Comparison of ENCODE assay signal across 8 cellular contexts in the genomic region with DNA sequence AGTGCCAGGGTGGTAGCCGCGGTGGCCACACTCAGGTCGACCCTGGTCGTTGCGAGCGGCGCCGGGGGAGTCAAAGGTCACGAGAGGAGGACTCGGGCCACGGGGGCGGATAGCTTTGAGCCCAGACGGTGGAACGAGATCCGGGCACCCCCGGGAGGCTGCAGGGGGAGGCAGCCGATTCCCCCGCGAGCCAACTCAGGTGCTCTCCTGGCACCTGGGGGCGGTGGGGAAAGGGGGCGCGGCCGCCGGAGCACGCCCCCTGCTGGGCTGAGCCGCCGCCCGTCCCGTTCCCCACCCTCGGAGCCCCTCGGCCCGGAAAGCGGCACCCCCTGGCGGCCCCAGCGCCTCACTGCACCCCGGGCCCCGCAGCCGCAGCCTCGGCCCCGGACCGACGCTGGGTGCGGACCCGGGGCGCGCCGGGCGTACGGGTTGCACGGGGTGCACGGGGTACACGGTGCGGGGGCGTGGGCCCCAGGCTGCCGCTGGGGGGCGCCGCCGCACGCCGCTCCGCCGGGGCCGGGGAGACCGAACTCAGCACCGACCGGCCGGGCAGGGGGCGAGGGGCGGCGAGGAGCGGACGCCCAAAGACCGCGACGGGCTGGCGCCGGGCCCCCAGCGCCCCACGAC. TPM values are rescaled to one million over a fixed set of nuclear protein-coding genes. Genes with fewer than 3 reads are reported as not detected.
DNase-seq lines count a peak whose midpoint lies in the region; ATAC-seq, FAIRE-seq and TF ChIP-seq lines count a peak whose summit lies in the region.

No MANE protein-coding gene starts in this region.

- CTCF ChIA-PET in activated B cell treated with CpG ODN at 0.5 μM for 24 hours (lab: Charles Lee) = interaction anchor here (1.0 to 1.9 kb wide), 8 partner anchors 11 to 103 kb away, joined by 3 to 19 read pairs (median 6); partner anchors contain the start of genes FBXO24 and LRCH4

- H3K36me3 ChIP-seq in bronchial epithelial cell (ENCODE audit: control insufficient read depth, insufficient read depth, low read length) = no peaks in the 10 kb centered on the region
- no peaks in the 10 kb centered on the region for H3K36me3 ChIP-seq in keratinocyte (ENCODE audit: control insufficient read depth in 2 of 2, extremely low read depth in 1 of 2, insufficient read depth in 2 of 2, low read length in 2 of 2)

- dilution Hi-C loops in keratinocyte (cut with MboI; ENCODE audit: extremely low pct_ligation_motif_present, low sequenced_read_pairs) = no loop called here

- peak; percentile 80 for DNase-seq in DMS53 (lab: John Stamatoyannopoulos, UW)
- DNase-seq in M059J (ENCODE audit: low read depth) = peak; percentile 41
- DNase-seq in activated B cell treated with CpG ODN at 0.5 μM for 24 hours = peak; percentile 90
- DNase-seq in bronchial epithelial cell (ENCODE audit: low read depth) = no peak
- DNase-seq in keratinocyte (ENCODE audit: low read depth, low spot score) = no peak
- peak; percentile 73 to 83 for DNase-seq in stimulated activated CD4-positive, alpha-beta T cell treated with anti-CD3 and anti-CD28 coated beads, Interleukin-15, amount 100 ng/mL, for 1 hour (ENCODE audit: low read depth in 1 of 2, low spot score in 1 of 2)
- DNase-seq in H4 (ENCODE audit: low spot score) = no peak

- FAIRE-seq in bronchial epithelial cell (lab: Jason Lieb, UNC) (no peak), keratinocyte (lab: Jason Lieb, UNC) (no peak)

- no peaks in the 10 kb centered on the region for H4K20me1 ChIP-seq in keratinocyte (ENCODE audit: control insufficient read depth, extremely low read depth, insufficient read depth, low read length)

- no peak for TF ChIP-seq CTCF in activated B cell treated with CpG ODN at 0.5 μM for 24 hours (IDR thresholded peaks at IDR 0.05)
- peak; percentile 78 for TF ChIP-seq CTCF in bronchial epithelial cell (IDR thresholded peaks at IDR 0.05; ENCODE audit: insufficient read depth, low read length, severe bottlenecking)
- peak in 2 of 3 experiments; percentile 71 to 78 for TF ChIP-seq CTCF in keratinocyte (optimal IDR thresholded peaks at IDR 0.05 in 1 of 3, IDR thresholded peaks at IDR 0.05 in 1 of 3, conservative IDR thresholded peaks at IDR 0.05 in 1 of 3; ENCODE audit: extremely low read depth in 1 of 3, insufficient read depth in 2 of 3, low read length in 3 of 3)

- no peaks in the 10 kb centered on the region for H3K9me3 Mint-ChIP-seq in activated B cell treated with CpG ODN at 0.5 μM for 24 hours

- peaks cover 3% of the 10 kb centered on the region for H3K4me1 ChIP-seq in keratinocyte (ENCODE audit: control insufficient read depth, extremely low read depth, insufficient read depth, low read length)

- H3K27me3 Mint-ChIP-seq in activated B cell treated with CpG ODN at 0.5 μM for 24 hours = peaks cover 3% of the 10 kb centered on the region

- H3K4me1 Mint-ChIP-seq in activated B cell treated with CpG ODN at 0.5 μM for 24 hours = peaks cover 12% of the 10 kb centered on the region

- H3K4me3 Mint-ChIP-seq in activated B cell treated with CpG ODN at 0.5 μM for 24 hours = peak overlapping the region; percentile 76

- no peaks in the 10 kb centered on the region for H3K9me1 ChIP-seq in keratinocyte (ENCODE audit: control insufficient read depth, extremely low read depth, insufficient read depth, low read length)

- no peak overlapping the region for H3K27ac Mint-ChIP-seq in activated B cell treated with CpG ODN at 0.5 μM for 24 hours

- H2AFZ ChIP-seq in keratinocyte (ENCODE audit: control insufficient read depth, low read length) = peak overlapping the region; percentile 73

- H3K27me3 ChIP-seq in bronchial epithelial cell (ENCODE audit: control insufficient read depth, insufficient read depth, low read length) (no peaks in the 10 kb centered on the region), keratinocyte (ENCODE audit: control insufficient read depth, extremely low read depth, insufficient read depth, low read length) (no peaks in the 10 kb centered on the region)

- peak overlapping the region; percentile 80 for H3K4me2 ChIP-seq in keratinocyte (ENCODE audit: control insufficient read depth, extremely low read depth, insufficient read depth, low read depth, low read length)

- peak overlapping the region; percentile 52 for H3K4me3 ChIP-seq in bronchial epithelial cell (ENCODE audit: low read depth, low read length)
- peak overlapping the region; percentile 49 to 60 (median 53) for H3K4me3 ChIP-seq in keratinocyte (ENCODE audit: control insufficient read depth in 2 of 3, extremely low read depth in 1 of 3, insufficient read depth in 2 of 3, low read depth in 1 of 3, low read length in 3 of 3)

- H3K27ac ChIP-seq in keratinocyte (ENCODE audit: control insufficient read depth, insufficient read depth, low read length) = no peak overlapping the region

- peak overlapping the region; percentile 26 for H3K9ac ChIP-seq in keratinocyte (ENCODE audit: control insufficient read depth, extremely low read depth, insufficient read depth, low read length)

- intact Hi-C loops in activated B cell treated with CpG ODN at 0.5 μM for 24 hours (cut with micrococcal nuclease) = loop anchor here (1.0 kb wide), 2 partner anchors 14 to 76 kb away; no protein-coding TSS in a partner anchor

- peaks cover 8% of the 10 kb centered on the region for H3K79me2 ChIP-seq in keratinocyte (ENCODE audit: control insufficient read depth, insufficient read depth, low read length)

- H3K36me3 Mint-ChIP-seq in activated B cell treated with CpG ODN at 0.5 μM for 24 hours (ENCODE audit: low read depth) = peaks cover 3% of the 10 kb centered on the region

- ATAC-seq in GM21528 (IDR thresholded peaks at IDR 0.05; ENCODE audit: low FRiP score, unreplicated experiment) = peak; percentile 48
- peak; percentile 70 for ATAC-seq in activated B cell treated with CpG ODN at 0.5 μM for 24 hours (ENCODE audit: low read depth)

- POLR2A ChIA-PET in activated B cell treated with CpG ODN at 0.5 μM for 24 hours (lab: Charles Lee) = interaction anchor here (0.5 to 0.6 kb wide), 3 partner anchors 9 to 109 kb away, joined by 3 to 11 read pairs (median 3); no protein-coding TSS in a partner anchor

- no peaks in the 10 kb centered on the region for H3K9me3 ChIP-seq in keratinocyte (ENCODE audit: control insufficient read depth, low read depth, low read length)

RNA-seq across cellular contexts. Expression of gene NYAP1, which starts 0.5 kb away (rescaled TPM):
- total RNA-seq in M059J (2014; rRNA removed; shearing (Covaris generic)) = 0.02 TPM in 1 of 2 replicates, not detected in the other
- total RNA-seq in activated B cell treated with CpG ODN at 0.5 μM for 24 hours (not detected in 2 replicates), bronchial epithelial cell (under 0.01 and 0.64 TPM in 2 replicates)
- polyA plus RNA-seq in keratinocyte = 0.16 to 0.48 TPM (median 0.16 TPM) in 3 replicates
- polyA plus RNA-seq in keratinocyte (2011; ENCODE audit: low read depth) = not detected
- 0.06 and 0.48 TPM in 2 replicates for polyA plus RNA-seq in keratinocyte (2011; cell fraction: cytosol; rRNA removed)
- polyA plus RNA-seq in keratinocyte (2011; cell fraction: nucleus; rRNA removed) = 0.37 and 1.0 TPM in 2 replicates
- polyA plus RNA-seq in keratinocyte (2012; ENCODE audit: low replicate concordance) = 0.36 TPM in 1 of 2 replicates, not detected in the other
- polyA minus RNA-seq in keratinocyte = not detected in 3 replicates
- polyA minus RNA-seq in keratinocyte (2011; cell fraction: cytosol; rRNA and poly(A)+ RNA removed) = 1.9 TPM
- polyA minus RNA-seq in keratinocyte (2011; cell fraction: nucleus; rRNA and poly(A)+ RNA removed) = 0.23 and 0.42 TPM in 2 replicates
- total RNA-seq in H4 (2014; rRNA removed; shearing (Covaris generic)) = not detected in 2 replicates

RNA-seq across cellular contexts. Expression of gene TSC22D4, which starts 4.2 kb away (rescaled TPM):
- 28.1 and 43.6 TPM in 2 replicates for total RNA-seq in M059J (2014; rRNA removed; shearing (Covaris generic))
- total RNA-seq in activated B cell treated with CpG ODN at 0.5 μM for 24 hours = 60.2 and 68.7 TPM in 2 replicates
- 7.6 and 12.7 TPM in 2 replicates for total RNA-seq in bronchial epithelial cell
- polyA plus RNA-seq in keratinocyte = 8.4 to 16.6 TPM (median 9.1 TPM) in 3 replicates
- polyA plus RNA-seq in keratinocyte (2011; ENCODE audit: low read depth) = 7.3 TPM
- 9.4 and 20.9 TPM in 2 replicates for polyA plus RNA-seq in keratinocyte (2011; cell fraction: cytosol; rRNA removed)
- 22.5 and 30.0 TPM in 2 replicates for polyA plus RNA-seq in keratinocyte (2011; cell fraction: nucleus; rRNA removed)
- 23.1 and 23.2 TPM in 2 replicates for polyA plus RNA-seq in keratinocyte (2012; ENCODE audit: low replicate concordance)
- 6.6 to 18.2 TPM (median 7.0 TPM) in 3 replicates for polyA minus RNA-seq in keratinocyte
- polyA minus RNA-seq in keratinocyte (2011; cell fraction: cytosol; rRNA and poly(A)+ RNA removed) = 31.5 TPM
- 14.6 and 17.1 TPM in 2 replicates for polyA minus RNA-seq in keratinocyte (2011; cell fraction: nucleus; rRNA and poly(A)+ RNA removed)
- 19.4 and 28.2 TPM in 2 replicates for total RNA-seq in H4 (2014; rRNA removed; shearing (Covaris generic))

RNA-seq across cellular contexts. Expression of gene SPACDR, which starts 19.2 kb away (rescaled TPM):
- 2.4 TPM in 1 of 2 replicates, not detected in the other for total RNA-seq in M059J (2014; rRNA removed; shearing (Covaris generic))
- 2.3 and 2.7 TPM in 2 replicates for total RNA-seq in activated B cell treated with CpG ODN at 0.5 μM for 24 hours
- total RNA-seq in bronchial epithelial cell = 0.38 and 0.53 TPM in 2 replicates
- 0.24 to 0.54 TPM (median 0.37 TPM) in 3 replicates for polyA plus RNA-seq in keratinocyte
- not detected for polyA plus RNA-seq in keratinocyte (2011; ENCODE audit: low read depth)
- 0.61 and 0.64 TPM in 2 replicates for polyA plus RNA-seq in keratinocyte (2011; cell fraction: cytosol; rRNA removed)
- 2.1 TPM in 2 replicates for polyA plus RNA-seq in keratinocyte (2011; cell fraction: nucleus; rRNA removed)
- polyA plus RNA-seq in keratinocyte (2012; ENCODE audit: low replicate concordance) = 0.30 and 1.3 TPM in 2 replicates
- polyA minus RNA-seq in keratinocyte = 0.53 to 1.7 TPM (median 1.4 TPM) in 3 replicates
- not detected for polyA minus RNA-seq in keratinocyte (2011; cell fraction: cytosol; rRNA and poly(A)+ RNA removed)
- polyA minus RNA-seq in keratinocyte (2011; cell fraction: nucleus; rRNA and poly(A)+ RNA removed) = not detected in 2 replicates
- 0.84 and 1.0 TPM in 2 replicates for total RNA-seq in H4 (2014; rRNA removed; shearing (Covaris generic))

RNA-seq across cellular contexts. Expression of gene PPP1R35, which starts 46.9 kb away (rescaled TPM):
- total RNA-seq in M059J (2014; rRNA removed; shearing (Covaris generic)) = 17.7 and 23.7 TPM in 2 replicates
- 41.2 and 45.0 TPM in 2 replicates for total RNA-seq in activated B cell treated with CpG ODN at 0.5 μM for 24 hours
- total RNA-seq in bronchial epithelial cell = 32.8 and 34.2 TPM in 2 replicates
- 12.2 to 15.3 TPM (median 13.3 TPM) in 3 replicates for polyA plus RNA-seq in keratinocyte
- polyA plus RNA-seq in keratinocyte (2011; ENCODE audit: low read depth) = 2.2 TPM
- polyA plus RNA-seq in keratinocyte (2011; cell fraction: cytosol; rRNA removed) = 7.4 and 15.5 TPM in 2 replicates
- polyA plus RNA-seq in keratinocyte (2011; cell fraction: nucleus; rRNA removed) = 18.8 and 27.4 TPM in 2 replicates
- 21.6 and 22.8 TPM in 2 replicates for polyA plus RNA-seq in keratinocyte (2012; ENCODE audit: low replicate concordance)
- polyA minus RNA-seq in keratinocyte = 2.2 to 3.6 TPM (median 3.1 TPM) in 3 replicates
- polyA minus RNA-seq in keratinocyte (2011; cell fraction: cytosol; rRNA and poly(A)+ RNA removed) = 21.1 TPM
- 4.0 and 5.8 TPM in 2 replicates for polyA minus RNA-seq in keratinocyte (2011; cell fraction: nucleus; rRNA and poly(A)+ RNA removed)
- 22.6 and 31.5 TPM in 2 replicates for total RNA-seq in H4 (2014; rRNA removed; shearing (Covaris generic))

RNA-seq across cellular contexts. Expression of gene MEPCE, which starts 53.6 kb away (rescaled TPM):
- 32.7 and 48.2 TPM in 2 replicates for total RNA-seq in M059J (2014; rRNA removed; shearing (Covaris generic))
- total RNA-seq in activated B cell treated with CpG ODN at 0.5 μM for 24 hours (61.0 and 65.5 TPM in 2 replicates), bronchial epithelial cell (18.7 and 20.7 TPM in 2 replicates)
- polyA plus RNA-seq in keratinocyte = 10.6 to 14.7 TPM (median 10.8 TPM) in 3 replicates
- polyA plus RNA-seq in keratinocyte (2011; ENCODE audit: low read depth) = 7.9 TPM
- polyA plus RNA-seq in keratinocyte (2011; cell fraction: cytosol; rRNA removed) = 6.6 and 10.3 TPM in 2 replicates
- polyA plus RNA-seq in keratinocyte (2011; cell fraction: nucleus; rRNA removed) = 20.1 and 26.0 TPM in 2 replicates
- polyA plus RNA-seq in keratinocyte (2012; ENCODE audit: low replicate concordance) = 19.7 and 22.2 TPM in 2 replicates
- polyA minus RNA-seq in keratinocyte = 18.5 to 33.5 TPM (median 19.0 TPM) in 3 replicates
- polyA minus RNA-seq in keratinocyte (2011; cell fraction: cytosol; rRNA and poly(A)+ RNA removed) = 18.2 TPM
- 15.1 and 15.7 TPM in 2 replicates for polyA minus RNA-seq in keratinocyte (2011; cell fraction: nucleus; rRNA and poly(A)+ RNA removed)
- total RNA-seq in H4 (2014; rRNA removed; shearing (Covaris generic)) = 25.8 and 28.5 TPM in 2 replicates

Comparison
In these comparisons a context has a peak if more than half of its experiments do, and no peak if none do; other contexts are left out.
1. DNase-seq: peak in DMS53 (single experiment), M059J (single experiment), activated B cell treated with CpG ODN at 0.5 μM for 24 hours (single experiment) and stimulated activated CD4-positive, alpha-beta T cell treated with anti-CD3 and anti-CD28 coated beads, Interleukin-15, amount 100 ng/mL, for 1 hour (2 of 2); none in bronchial epithelial cell (single experiment), keratinocyte (single experiment) and H4 (single experiment).